ENCODE assay signal across 19 cellular contexts in genomic region chr10:34726862-34727261, GRCh38.
DNase-seq lines count a peak whose midpoint lies in the region; TF ChIP-seq lines count a peak whose summit lies in the region.
"Had no signal": no experiment of that assay in that cellular context is flagged by ENCODE, and none has a peak within 500 bp of the region (broad histone marks: within the 10 kb centered on the region; RNA-seq: fewer than 3 reads in every experiment).

No MANE protein-coding gene starts in this region.

- H3K79me2 ChIP-seq in hepatocyte = peaks cover 87% of the 10 kb centered on the region

- peaks cover 12% of the 10 kb centered on the region for H4K20me1 ChIP-seq in hepatocyte (ENCODE audit: insufficient read depth, poor library complexity, severe bottlenecking)

- H3K27me3 ChIP-seq in hepatocyte (no peaks in the 10 kb centered on the region), suprapubic skin (no peaks in the 10 kb centered on the region)

- H3K4me2 ChIP-seq in hepatocyte = peak overlapping the region; percentile 44
- H3K4me2 ChIP-seq: BLaER1 treated with 17β-estradiol and CSF1 and Interleukin-3, amounts not matched to agents 10 nM and 100 nM had no signal

- H3K4me1 ChIP-seq in hepatocyte (ENCODE audit: insufficient read depth) (peaks cover 20% of the 10 kb centered on the region), suprapubic skin (peaks cover 63% of the 10 kb centered on the region)

- no peak for TF ChIP-seq CTCF in hepatocyte (IDR thresholded peaks at IDR 0.05; ENCODE audit: poor library complexity)
- TF ChIP-seq CTCF in suprapubic skin (IDR thresholded peaks at IDR 0.05) = no peak
- no peak for TF ChIP-seq CTCF in GM20000 (IDR thresholded peaks at IDR 0.05; ENCODE audit: extremely low read depth, missing control alignments)

- no peak for TF ChIP-seq EP300 in suprapubic skin (IDR thresholded peaks at IDR 0.05)

- H2AFZ ChIP-seq in hepatocyte = no peak overlapping the region

- H3K36me3 ChIP-seq in hepatocyte (replicated peaks; ENCODE audit: insufficient read depth, low read depth) (no peaks in the 10 kb centered on the region), suprapubic skin (no peaks in the 10 kb centered on the region)
- H3K36me3 ChIP-seq: BLaER1 treated with 17β-estradiol and CSF1 and Interleukin-3, amounts not matched to agents 10 nM and 100 nM had no signal

- H3K27ac ChIP-seq in hepatocyte = no peak overlapping the region
- H3K27ac ChIP-seq in suprapubic skin = peak overlapping the region; percentile 27
- H3K27ac ChIP-seq: BLaER1 treated with 17β-estradiol and CSF1 and Interleukin-3, amounts not matched to agents 10 nM and 100 nM had no signal

- H3K9me2 ChIP-seq in hepatocyte (replicated peaks; ENCODE audit: insufficient read depth) = no peaks in the 10 kb centered on the region

- no peak overlapping the region for H3K4me3 ChIP-seq in hepatocyte
- H3K4me3 ChIP-seq in suprapubic skin = no peak overlapping the region
- H3K4me3 ChIP-seq: BLaER1 treated with 17β-estradiol and CSF1 and Interleukin-3, amounts not matched to agents 10 nM and 100 nM; K562 had no signal

- DNase-seq in SIG-M5 treated with dmso at 0.1 percent for 504 hours (lab: John Stamatoyannopoulos, UW; ENCODE audit: unreplicated experiment) (peak; percentile 5), SIG-M5 (lab: John Stamatoyannopoulos, UW) (no peak), NCI-H69 (lab: John Stamatoyannopoulos, UW) (peak; percentile 14), hepatocyte (ENCODE audit: low spot score) (no peak), suprapubic skin (ENCODE audit: low spot score in 2 of 2) (no peak), globus pallidus (ENCODE audit: low spot score) (no peak), epidermal melanocyte (ENCODE audit: insufficient read length, low spot score) (no peak), GM20000 (ENCODE audit: low spot score) (no peak)
- DNase-seq: CD8-positive, alpha-beta memory T cell; DMS79 treated with DMSO at 0.1 percent for 48 hours; H7; NCI-H1105; NCI-H1694; NCI-H2107; NCI-H446; NCI-H748 treated with DMSO at 0.1 percent for 48 hours; PC-3 had no signal

- TF ChIP-seq POLR2A in suprapubic skin (IDR thresholded peaks at IDR 0.05) = no peak

- H3K9me3 ChIP-seq in hepatocyte (ENCODE audit: low read depth) (no peaks in the 10 kb centered on the region), suprapubic skin (no peaks in the 10 kb centered on the region)
- H3K9me3 ChIP-seq: BLaER1 treated with 17β-estradiol and CSF1 and Interleukin-3, amounts not matched to agents 10 nM and 100 nM had no signal

Comparison
In these comparisons a context has a peak if more than half of its experiments do, and no peak if none do; other contexts are left out.
1. DNase-seq: peak in SIG-M5 treated with dmso at 0.1 percent for 504 hours (single experiment) and NCI-H69 (single experiment); none in SIG-M5 (single experiment), hepatocyte (single experiment), suprapubic skin (0 of 2), globus pallidus (single experiment), epidermal melanocyte (single experiment) and GM20000 (single experiment).